11 cellular contexts compared by ENCODE assay signal in genomic region chr3:137224464-137224863, GRCh38.
"Had no signal": no experiment of that assay in that cellular context is flagged by ENCODE, and none has a peak within 500 bp of the region (broad histone marks: within the 10 kb centered on the region; RNA-seq: fewer than 3 reads in every experiment).

No MANE protein-coding gene starts in this region.

- DNase-seq: GM23248, GOT3, H7, H9, HCEC 1CT, HFFc6 had no signal

- H3K4me3 ChIP-seq: GM23248, GM23338, HAP-1 had no signal

- FAIRE-seq: H1, H54 had no signal

- H3K4me2 ChIP-seq: GM23338 had no signal

- H3K9me3 ChIP-seq: HAP-1 had no signal

- H3K9ac ChIP-seq: GM23248 had no signal

- H3K27ac ChIP-seq: GM23248 had no signal

- H2AFZ ChIP-seq: GM23248 had no signal

- H3K36me3 ChIP-seq: HAP-1 had no signal

- ATAC-seq: GM23338, HCT116 had no signal

- H3K4me1 ChIP-seq: HAP-1 had no signal
